In the genomic region with DNA sequence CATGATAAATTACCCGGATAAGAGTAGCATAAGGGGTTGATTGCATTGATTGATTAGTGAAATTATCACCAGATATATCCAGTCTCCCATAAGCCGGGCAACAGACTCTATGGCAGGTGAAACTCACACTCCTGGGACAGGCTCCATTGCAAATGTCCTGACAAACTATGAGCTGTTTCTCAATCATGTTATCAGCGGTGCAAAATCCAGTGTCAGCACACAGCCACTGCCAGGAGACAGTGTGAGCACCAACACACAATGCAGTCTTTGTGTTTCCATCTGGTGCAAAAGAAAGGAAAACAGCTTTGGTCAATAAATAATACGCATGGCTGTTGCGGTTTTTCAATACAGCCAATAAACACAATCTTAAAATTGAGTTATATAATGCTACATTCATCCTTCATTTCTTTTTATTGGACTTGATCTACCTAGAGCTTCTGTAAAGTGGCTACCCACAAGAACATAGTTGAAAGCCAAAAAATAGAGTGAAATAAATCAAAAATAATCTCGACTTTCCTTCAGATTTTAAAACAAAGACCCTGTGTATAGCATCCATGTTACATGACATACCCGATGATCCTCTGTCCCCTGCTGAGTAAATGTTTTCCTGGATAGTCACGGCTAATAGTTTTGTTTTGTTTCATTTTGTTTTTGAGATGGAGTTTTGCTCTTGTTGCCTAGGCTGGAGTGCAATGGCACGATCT, we compare ENCODE assay signal across 2 cellular contexts.
TF ChIP-seq lines count a peak whose summit lies in the region.

No MANE protein-coding gene starts in this region.

TF ChIP-seq in WTC11, 78 proteins besides CTCF, POLR2A, EP300 and RAD21 (continued from another document):
- TF ChIP-seq, protein P1, sequence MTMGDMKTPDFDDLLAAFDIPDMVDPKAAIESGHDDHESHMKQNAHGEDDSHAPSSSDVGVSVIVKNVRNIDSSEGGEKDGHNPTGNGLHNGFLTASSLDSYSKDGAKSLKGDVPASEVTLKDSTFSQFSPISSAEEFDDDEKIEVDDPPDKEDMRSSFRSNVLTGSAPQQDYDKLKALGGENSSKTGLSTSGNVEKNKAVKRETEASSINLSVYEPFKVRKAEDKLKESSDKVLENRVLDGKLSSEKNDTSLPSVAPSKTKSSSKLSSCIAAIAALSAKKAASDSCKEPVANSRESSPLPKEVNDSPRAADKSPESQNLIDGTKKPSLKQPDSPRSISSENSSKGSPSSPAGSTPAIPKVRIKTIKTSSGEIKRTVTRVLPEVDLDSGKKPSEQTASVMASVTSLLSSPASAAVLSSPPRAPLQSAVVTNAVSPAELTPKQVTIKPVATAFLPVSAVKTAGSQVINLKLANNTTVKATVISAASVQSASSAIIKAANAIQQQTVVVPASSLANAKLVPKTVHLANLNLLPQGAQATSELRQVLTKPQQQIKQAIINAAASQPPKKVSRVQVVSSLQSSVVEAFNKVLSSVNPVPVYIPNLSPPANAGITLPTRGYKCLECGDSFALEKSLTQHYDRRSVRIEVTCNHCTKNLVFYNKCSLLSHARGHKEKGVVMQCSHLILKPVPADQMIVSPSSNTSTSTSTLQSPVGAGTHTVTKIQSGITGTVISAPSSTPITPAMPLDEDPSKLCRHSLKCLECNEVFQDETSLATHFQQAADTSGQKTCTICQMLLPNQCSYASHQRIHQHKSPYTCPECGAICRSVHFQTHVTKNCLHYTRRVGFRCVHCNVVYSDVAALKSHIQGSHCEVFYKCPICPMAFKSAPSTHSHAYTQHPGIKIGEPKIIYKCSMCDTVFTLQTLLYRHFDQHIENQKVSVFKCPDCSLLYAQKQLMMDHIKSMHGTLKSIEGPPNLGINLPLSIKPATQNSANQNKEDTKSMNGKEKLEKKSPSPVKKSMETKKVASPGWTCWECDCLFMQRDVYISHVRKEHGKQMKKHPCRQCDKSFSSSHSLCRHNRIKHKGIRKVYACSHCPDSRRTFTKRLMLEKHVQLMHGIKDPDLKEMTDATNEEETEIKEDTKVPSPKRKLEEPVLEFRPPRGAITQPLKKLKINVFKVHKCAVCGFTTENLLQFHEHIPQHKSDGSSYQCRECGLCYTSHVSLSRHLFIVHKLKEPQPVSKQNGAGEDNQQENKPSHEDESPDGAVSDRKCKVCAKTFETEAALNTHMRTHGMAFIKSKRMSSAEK (CRISPR knock-in tag; IDR thresholded peaks at IDR 0.05; ENCODE audit: borderline replicate concordance) = no peak
TF ChIP-seq in WTC11: peak in this region for 1.

TF ChIP-seq in HepG2, 621 proteins besides CTCF, POLR2A, EP300 and RAD21 (continues in another document):
- TF ChIP-seq, protein P2, sequence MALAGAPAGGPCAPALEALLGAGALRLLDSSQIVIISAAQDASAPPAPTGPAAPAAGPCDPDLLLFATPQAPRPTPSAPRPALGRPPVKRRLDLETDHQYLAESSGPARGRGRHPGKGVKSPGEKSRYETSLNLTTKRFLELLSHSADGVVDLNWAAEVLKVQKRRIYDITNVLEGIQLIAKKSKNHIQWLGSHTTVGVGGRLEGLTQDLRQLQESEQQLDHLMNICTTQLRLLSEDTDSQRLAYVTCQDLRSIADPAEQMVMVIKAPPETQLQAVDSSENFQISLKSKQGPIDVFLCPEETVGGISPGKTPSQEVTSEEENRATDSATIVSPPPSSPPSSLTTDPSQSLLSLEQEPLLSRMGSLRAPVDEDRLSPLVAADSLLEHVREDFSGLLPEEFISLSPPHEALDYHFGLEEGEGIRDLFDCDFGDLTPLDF (CRISPR knock-in tag; IDR thresholded peaks at IDR 0.05) = no peak
- TF ChIP-seq, protein P3, sequence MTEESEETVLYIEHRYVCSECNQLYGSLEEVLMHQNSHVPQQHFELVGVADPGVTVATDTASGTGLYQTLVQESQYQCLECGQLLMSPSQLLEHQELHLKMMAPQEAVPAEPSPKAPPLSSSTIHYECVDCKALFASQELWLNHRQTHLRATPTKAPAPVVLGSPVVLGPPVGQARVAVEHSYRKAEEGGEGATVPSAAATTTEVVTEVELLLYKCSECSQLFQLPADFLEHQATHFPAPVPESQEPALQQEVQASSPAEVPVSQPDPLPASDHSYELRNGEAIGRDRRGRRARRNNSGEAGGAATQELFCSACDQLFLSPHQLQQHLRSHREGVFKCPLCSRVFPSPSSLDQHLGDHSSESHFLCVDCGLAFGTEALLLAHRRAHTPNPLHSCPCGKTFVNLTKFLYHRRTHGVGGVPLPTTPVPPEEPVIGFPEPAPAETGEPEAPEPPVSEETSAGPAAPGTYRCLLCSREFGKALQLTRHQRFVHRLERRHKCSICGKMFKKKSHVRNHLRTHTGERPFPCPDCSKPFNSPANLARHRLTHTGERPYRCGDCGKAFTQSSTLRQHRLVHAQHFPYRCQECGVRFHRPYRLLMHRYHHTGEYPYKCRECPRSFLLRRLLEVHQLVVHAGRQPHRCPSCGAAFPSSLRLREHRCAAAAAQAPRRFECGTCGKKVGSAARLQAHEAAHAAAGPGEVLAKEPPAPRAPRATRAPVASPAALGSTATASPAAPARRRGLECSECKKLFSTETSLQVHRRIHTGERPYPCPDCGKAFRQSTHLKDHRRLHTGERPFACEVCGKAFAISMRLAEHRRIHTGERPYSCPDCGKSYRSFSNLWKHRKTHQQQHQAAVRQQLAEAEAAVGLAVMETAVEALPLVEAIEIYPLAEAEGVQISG (CRISPR knock-in tag; IDR thresholded peaks at IDR 0.05) = peak; percentile 83
- TF ChIP-seq ZKSCAN5 (CRISPR knock-in tag; IDR thresholded peaks at IDR 0.05) = no peak
- TF ChIP-seq, protein P4, sequence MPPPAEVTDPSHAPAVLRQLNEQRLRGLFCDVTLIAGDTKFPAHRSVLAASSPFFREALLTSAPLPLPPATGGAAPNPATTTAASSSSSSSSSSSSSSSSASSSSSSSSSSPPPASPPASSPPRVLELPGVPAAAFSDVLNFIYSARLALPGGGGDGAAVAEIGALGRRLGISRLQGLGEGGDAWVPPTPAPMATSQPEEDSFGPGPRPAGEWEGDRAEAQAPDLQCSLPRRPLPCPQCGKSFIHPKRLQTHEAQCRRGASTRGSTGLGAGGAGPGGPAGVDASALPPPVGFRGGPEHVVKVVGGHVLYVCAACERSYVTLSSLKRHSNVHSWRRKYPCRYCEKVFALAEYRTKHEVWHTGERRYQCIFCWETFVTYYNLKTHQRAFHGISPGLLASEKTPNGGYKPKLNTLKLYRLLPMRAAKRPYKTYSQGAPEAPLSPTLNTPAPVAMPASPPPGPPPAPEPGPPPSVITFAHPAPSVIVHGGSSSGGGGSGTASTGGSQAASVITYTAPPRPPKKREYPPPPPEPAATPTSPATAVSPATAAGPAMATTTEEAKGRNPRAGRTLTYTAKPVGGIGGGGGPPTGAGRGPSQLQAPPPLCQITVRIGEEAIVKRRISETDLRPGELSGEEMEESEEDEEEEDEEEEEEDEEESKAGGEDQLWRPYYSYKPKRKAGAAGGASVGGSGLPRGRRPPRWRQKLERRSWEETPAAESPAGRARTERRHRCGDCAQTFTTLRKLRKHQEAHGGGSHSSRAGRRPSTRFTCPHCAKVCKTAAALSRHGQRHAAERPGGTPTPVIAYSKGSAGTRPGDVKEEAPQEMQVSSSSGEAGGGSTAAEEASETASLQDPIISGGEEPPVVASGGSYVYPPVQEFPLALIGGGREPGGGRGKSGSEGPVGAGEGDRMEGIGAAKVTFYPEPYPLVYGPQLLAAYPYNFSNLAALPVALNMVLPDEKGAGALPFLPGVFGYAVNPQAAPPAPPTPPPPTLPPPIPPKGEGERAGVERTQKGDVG (CRISPR knock-in tag; IDR thresholded peaks at IDR 0.05; ENCODE audit: borderline replicate concordance) = no peak
- TF ChIP-seq STAT5B (CRISPR knock-in tag; IDR thresholded peaks at IDR 0.05) = no peak
- no peak for TF ChIP-seq ZNF674 (CRISPR knock-in tag; IDR thresholded peaks at IDR 0.05; ENCODE audit: low read depth)
- no peak for TF ChIP-seq KAT2B (IDR thresholded peaks at IDR 0.05; ENCODE audit: borderline replicate concordance, low read depth, low read length)
- TF ChIP-seq ZNF567 (CRISPR knock-in tag; IDR thresholded peaks at IDR 0.05; ENCODE audit: borderline replicate concordance) = no peak
- no peak for TF ChIP-seq RORA (CRISPR knock-in tag; IDR thresholded peaks at IDR 0.05)
- peak; percentile 85 for TF ChIP-seq ZMYM4 (CRISPR knock-in tag; IDR thresholded peaks at IDR 0.05)
- peak; percentile 29; the same call in 1 of the 2 replicates for TF ChIP-seq NFYB (CRISPR knock-in tag; IDR thresholded peaks at IDR 0.05)
- no peak for TF ChIP-seq ZNF563 (CRISPR knock-in tag; IDR thresholded peaks at IDR 0.05)
- TF ChIP-seq, protein P5, sequence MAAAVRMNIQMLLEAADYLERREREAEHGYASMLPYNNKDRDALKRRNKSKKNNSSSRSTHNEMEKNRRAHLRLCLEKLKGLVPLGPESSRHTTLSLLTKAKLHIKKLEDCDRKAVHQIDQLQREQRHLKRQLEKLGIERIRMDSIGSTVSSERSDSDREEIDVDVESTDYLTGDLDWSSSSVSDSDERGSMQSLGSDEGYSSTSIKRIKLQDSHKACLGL (CRISPR knock-in tag; IDR thresholded peaks at IDR 0.05) = no peak
- peak; percentile 44; the same call in 1 of the 2 replicates for TF ChIP-seq STAG1 (CRISPR knock-in tag; IDR thresholded peaks at IDR 0.05)
- TF ChIP-seq CEBPB (IDR thresholded peaks at IDR 0.05; ENCODE audit: borderline replicate concordance, low read depth, low read length) = peak; percentile 96
- TF ChIP-seq ZSCAN25 (CRISPR knock-in tag; IDR thresholded peaks at IDR 0.05) = 0 out of 2 replicates have a peak, but pooled peaks have one; percentile 30
- peak; percentile 93 for TF ChIP-seq HDAC2 (CRISPR knock-in tag; IDR thresholded peaks at IDR 0.05)
- no peak for TF ChIP-seq ZNF343 (CRISPR knock-in tag; IDR thresholded peaks at IDR 0.05)
- no peak for TF ChIP-seq ZNF709 (CRISPR knock-in tag; IDR thresholded peaks at IDR 0.05)
- TF ChIP-seq ZBTB3 (CRISPR knock-in tag; IDR thresholded peaks at IDR 0.05; ENCODE audit: borderline replicate concordance, low read depth) = 0 out of 2 replicates have a peak, but pooled peaks have one; percentile 82
- TF ChIP-seq ZNF772 (CRISPR knock-in tag; IDR thresholded peaks at IDR 0.05) = 0 out of 2 replicates have a peak, but pooled peaks have one; percentile 37
- peak; percentile 72; the same call in 1 of the 2 replicates for TF ChIP-seq ARNTL (CRISPR knock-in tag; IDR thresholded peaks at IDR 0.05)
- TF ChIP-seq ZNF75D (CRISPR knock-in tag; IDR thresholded peaks at IDR 0.05; ENCODE audit: borderline replicate concordance) = no peak
- TF ChIP-seq ZNF17 (CRISPR knock-in tag; IDR thresholded peaks at IDR 0.05) = no peak
- peak; percentile 90 for TF ChIP-seq TEAD3 (CRISPR knock-in tag; optimal IDR thresholded peaks at IDR 0.05; ENCODE audit: borderline replicate concordance)
- 0 out of 2 replicates have a peak, but pooled peaks have one; percentile 9 for TF ChIP-seq CC2D1A (CRISPR knock-in tag; IDR thresholded peaks at IDR 0.05)
- TF ChIP-seq, protein P6, sequence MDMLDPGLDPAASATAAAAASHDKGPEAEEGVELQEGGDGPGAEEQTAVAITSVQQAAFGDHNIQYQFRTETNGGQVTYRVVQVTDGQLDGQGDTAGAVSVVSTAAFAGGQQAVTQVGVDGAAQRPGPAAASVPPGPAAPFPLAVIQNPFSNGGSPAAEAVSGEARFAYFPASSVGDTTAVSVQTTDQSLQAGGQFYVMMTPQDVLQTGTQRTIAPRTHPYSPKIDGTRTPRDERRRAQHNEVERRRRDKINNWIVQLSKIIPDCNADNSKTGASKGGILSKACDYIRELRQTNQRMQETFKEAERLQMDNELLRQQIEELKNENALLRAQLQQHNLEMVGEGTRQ (IDR thresholded peaks at IDR 0.05; ENCODE audit: low read depth, low read length) = no peak
- TF ChIP-seq, protein P6 (CRISPR knock-in tag; IDR thresholded peaks at IDR 0.05; ENCODE audit: borderline replicate concordance) = no peak
- TF ChIP-seq, protein P7, sequence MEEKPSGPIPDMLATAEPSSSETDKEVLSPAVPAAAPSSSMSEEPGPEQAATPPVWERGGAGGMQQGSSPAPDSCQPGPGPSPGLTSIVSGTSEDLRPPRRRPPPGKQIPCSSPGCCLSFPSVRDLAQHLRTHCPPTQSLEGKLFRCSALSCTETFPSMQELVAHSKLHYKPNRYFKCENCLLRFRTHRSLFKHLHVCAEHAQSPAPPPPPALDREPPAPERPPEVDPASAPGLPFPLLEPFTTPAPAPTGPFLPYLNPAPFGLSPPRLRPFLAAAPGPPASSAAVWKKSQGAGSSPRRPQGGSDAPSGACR (CRISPR knock-in tag; IDR thresholded peaks at IDR 0.05) = no peak
- TF ChIP-seq, protein P8, sequence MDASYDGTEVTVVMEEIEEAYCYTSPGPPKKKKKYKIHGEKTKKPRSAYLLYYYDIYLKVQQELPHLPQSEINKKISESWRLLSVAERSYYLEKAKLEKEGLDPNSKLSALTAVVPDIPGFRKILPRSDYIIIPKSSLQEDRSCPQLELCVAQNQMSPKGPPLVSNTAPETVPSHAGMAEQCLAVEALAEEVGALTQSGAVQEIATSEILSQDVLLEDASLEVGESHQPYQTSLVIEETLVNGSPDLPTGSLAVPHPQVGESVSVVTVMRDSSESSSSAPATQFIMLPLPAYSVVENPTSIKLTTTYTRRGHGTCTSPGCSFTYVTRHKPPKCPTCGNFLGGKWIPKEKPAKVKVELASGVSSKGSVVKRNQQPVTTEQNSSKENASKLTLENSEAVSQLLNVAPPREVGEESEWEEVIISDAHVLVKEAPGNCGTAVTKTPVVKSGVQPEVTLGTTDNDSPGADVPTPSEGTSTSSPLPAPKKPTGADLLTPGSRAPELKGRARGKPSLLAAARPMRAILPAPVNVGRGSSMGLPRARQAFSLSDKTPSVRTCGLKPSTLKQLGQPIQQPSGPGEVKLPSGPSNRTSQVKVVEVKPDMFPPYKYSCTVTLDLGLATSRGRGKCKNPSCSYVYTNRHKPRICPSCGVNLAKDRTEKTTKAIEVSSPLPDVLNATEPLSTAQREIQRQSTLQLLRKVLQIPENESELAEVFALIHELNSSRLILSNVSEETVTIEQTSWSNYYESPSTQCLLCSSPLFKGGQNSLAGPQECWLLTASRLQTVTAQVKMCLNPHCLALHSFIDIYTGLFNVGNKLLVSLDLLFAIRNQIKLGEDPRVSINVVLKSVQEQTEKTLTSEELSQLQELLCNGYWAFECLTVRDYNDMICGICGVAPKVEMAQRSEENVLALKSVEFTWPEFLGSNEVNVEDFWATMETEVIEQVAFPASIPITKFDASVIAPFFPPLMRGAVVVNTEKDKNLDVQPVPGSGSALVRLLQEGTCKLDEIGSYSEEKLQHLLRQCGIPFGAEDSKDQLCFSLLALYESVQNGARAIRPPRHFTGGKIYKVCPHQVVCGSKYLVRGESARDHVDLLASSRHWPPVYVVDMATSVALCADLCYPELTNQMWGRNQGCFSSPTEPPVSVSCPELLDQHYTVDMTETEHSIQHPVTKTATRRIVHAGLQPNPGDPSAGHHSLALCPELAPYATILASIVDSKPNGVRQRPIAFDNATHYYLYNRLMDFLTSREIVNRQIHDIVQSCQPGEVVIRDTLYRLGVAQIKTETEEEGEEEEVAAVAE (CRISPR knock-in tag; IDR thresholded peaks at IDR 0.05; ENCODE audit: borderline replicate concordance) = peak; percentile 72; the same call in 1 of the 2 replicates
- TF ChIP-seq SMC3 (IDR thresholded peaks at IDR 0.05; ENCODE audit: low read length) = peak; percentile 48; the same call in 1 of the 2 replicates
- TF ChIP-seq CHD2 (IDR thresholded peaks at IDR 0.05; ENCODE audit: low read depth, low read length) = no peak
- no peak for TF ChIP-seq ZNF251 (CRISPR knock-in tag; IDR thresholded peaks at IDR 0.05)
- TF ChIP-seq ZNF549 (CRISPR knock-in tag; IDR thresholded peaks at IDR 0.05) = 0 out of 2 replicates have a peak, but pooled peaks have one; percentile 44
